In genomic region chr2:230330725-230331124, GRCh38 we compare ENCODE assay signal across 18 cellular contexts. TPM values are rescaled to one million over a fixed set of nuclear protein-coding genes. Genes with fewer than 3 reads are reported as not detected.
DNase-seq lines count a peak whose midpoint lies in the region; ATAC-seq, FAIRE-seq and TF ChIP-seq lines count a peak whose summit lies in the region.
"Had no signal": no experiment of that assay in that cellular context is flagged by ENCODE, and none has a peak within 500 bp of the region (broad histone marks: within the 10 kb centered on the region; RNA-seq: fewer than 3 reads in every experiment).

No MANE protein-coding gene starts in this region.

- H3K4me3 Mint-ChIP-seq in activated CD4-positive, alpha-beta T cell treated with anti-CD3 and anti-CD28 coated beads for 36 hours = no peak overlapping the region
- H3K4me3 Mint-ChIP-seq in natural killer cell = no peak overlapping the region

- H3K27ac ChIP-seq in K562 (ENCODE audit: extremely low read depth, low read depth, low read length) = no peak overlapping the region
- H3K27ac ChIP-seq: hepatocyte, tibial nerve had no signal

- H3K9me1 ChIP-seq in K562 (ENCODE audit: control insufficient read depth, insufficient read depth, low read length) = no peaks in the 10 kb centered on the region

- no peak for ATAC-seq in activated CD4-positive, alpha-beta T cell treated with anti-CD3 and anti-CD28 coated beads for 36 hours
- ATAC-seq in K562 (peak; percentile 55), natural killer cell (no peak)

- CTCF ChIA-PET in activated CD4-positive, alpha-beta T cell treated with anti-CD3 and anti-CD28 coated beads for 36 hours (lab: Charles Lee) = no interaction called here
- CTCF ChIA-PET in K562 (lab: Yijun Ruan, JAX; ENCODE audit: low intra/inter-chr PET ratio) = no interaction called here

- H3K27ac Mint-ChIP-seq in activated CD4-positive, alpha-beta T cell treated with anti-CD3 and anti-CD28 coated beads for 36 hours = peak overlapping the region; percentile 79
- H3K27ac Mint-ChIP-seq in natural killer cell = peak overlapping the region; percentile 98 to 99

- peak; percentile 70 for FAIRE-seq in K562 (lab: Jason Lieb, UNC)
- FAIRE-seq: A204.1, bronchial epithelial cell had no signal

- H3K4me2 ChIP-seq in K562 (ENCODE audit: insufficient read depth, low read length) = peak overlapping the region; percentile 44
- H3K4me2 ChIP-seq: hepatocyte had no signal

- in situ Hi-C loops in K562 (cut with MboI) = no loop called here

- H3K4me1 Mint-ChIP-seq in activated CD4-positive, alpha-beta T cell treated with anti-CD3 and anti-CD28 coated beads for 36 hours = peaks cover 74% of the 10 kb centered on the region
- peaks cover 83 to 86% of the 10 kb centered on the region in 2 donors for H3K4me1 Mint-ChIP-seq in natural killer cell

- H3K9me3 Mint-ChIP-seq in activated CD4-positive, alpha-beta T cell treated with anti-CD3 and anti-CD28 coated beads for 36 hours (ENCODE audit: low read depth) = no peaks in the 10 kb centered on the region
- no peaks in the 10 kb centered on the region for H3K9me3 Mint-ChIP-seq in natural killer cell

- DNase-seq in activated CD4-positive, alpha-beta T cell treated with anti-CD3 and anti-CD28 coated beads for 36 hours = no peak
- no peak for DNase-seq in activated CD4-positive, alpha-beta T cell treated with anti-CD3 and anti-CD28 coated beads for 4 hours
- DNase-seq in RPMI7951 (ENCODE audit: low read depth) (peak; percentile 76), K562 (ENCODE audit: extremely low read depth in 1 of 4, low spot score in 3 of 4) (peak in 2 of 4 experiments; percentile 28 to 65), natural killer cell (no peak), ureter (ENCODE audit: low spot score) (no peak), pons (ENCODE audit: low spot score) (no peak), cardiac septum (ENCODE audit: low spot score) (no peak)
- DNase-seq: activated CD8-positive, alpha-beta memory T cell treated with anti-CD3 and anti-CD28 coated beads, Interleukin-2, amount 50 U/mL, for 48 hours; Calu3; NCI-H1694 treated with DMSO at 0.1 percent for 48 hours; NCI-H526 treated with DMSO at 0.1 percent for 48 hours; RPMI8226 had no signal

- TF ChIP-seq RAD21 in K562 (CRISPR knock-in tag; conservative IDR thresholded peaks at IDR 0.05 in 1 of 2, IDR thresholded peaks at IDR 0.05 in 1 of 2) = no peak

- H4K20me1 ChIP-seq in K562 (replicated peaks; ENCODE audit: control insufficient read depth, insufficient read depth, low read length) = no peaks in the 10 kb centered on the region

- intact Hi-C loops in activated CD4-positive, alpha-beta T cell treated with anti-CD3 and anti-CD28 coated beads for 36 hours (cut with DNase I, micrococcal nuclease) = loop anchor here (2.0 to 5.0 kb wide), 2 partner anchors 18 to 467 kb away; no protein-coding TSS in a partner anchor
- intact Hi-C loops in K562 (cut with micrococcal nuclease) = loop anchor here (5.0 kb wide), 1 partner anchor 87 kb away; the partner anchor contains the start of gene SP100
- intact Hi-C loops in natural killer cell (cut with micrococcal nuclease) = no loop called here
- intact Hi-C loops in cardiac septum (cut with DNase I) = loop anchor here (10.0 kb wide), 1 partner anchor 64 kb away; no protein-coding TSS in a partner anchor

- H3K4me1 ChIP-seq in K562 (replicated peaks in 1 of 2; ENCODE audit: control insufficient read depth in 2 of 2, insufficient read depth in 2 of 2, low read length in 2 of 2) = peaks cover 8 to 21% of the 10 kb centered on the region in 2 experiments; a peak in 4 of 5 replicates

- no peaks in the 10 kb centered on the region for H3K36me3 ChIP-seq in K562 (ENCODE audit: control insufficient read depth, insufficient read depth, low read length)

- H3K4me3 ChIP-seq in K562 = no peak overlapping the region
- H3K4me3 ChIP-seq: hepatocyte, tibial nerve had no signal

- TF ChIP-seq POLR2A in K562 (conservative IDR thresholded peaks at IDR 0.05) = no peak

- H3K36me3 Mint-ChIP-seq in activated CD4-positive, alpha-beta T cell treated with anti-CD3 and anti-CD28 coated beads for 36 hours (ENCODE audit: low read depth) = peaks cover 59% of the 10 kb centered on the region
- peaks cover 39% of the 10 kb centered on the region for H3K36me3 Mint-ChIP-seq in natural killer cell

- no TSS peak for BruUV-seq in K562 (replicated peaks; lab: Mats Ljungman, UMichigan)

- H3K79me2 ChIP-seq in K562 (ENCODE audit: control insufficient read depth, insufficient read depth, low read length) = peaks cover 7% of the 10 kb centered on the region; the same call in 2 of the 3 replicates

- H3K27me3 Mint-ChIP-seq in activated CD4-positive, alpha-beta T cell treated with anti-CD3 and anti-CD28 coated beads for 36 hours = no peaks in the 10 kb centered on the region
- H3K27me3 Mint-ChIP-seq in natural killer cell (ENCODE audit: low read depth in 2 of 2) = no peaks in the 10 kb centered on the region

- TF ChIP-seq CTCF in K562 (IDR thresholded peaks at IDR 0.05 in 2 of 3, conservative IDR thresholded peaks at IDR 0.05 in 1 of 3; ENCODE audit: insufficient read depth in 2 of 3, low read depth in 1 of 3, low read length in 3 of 3) = no peak
- no peak for TF ChIP-seq CTCF in natural killer cell (IDR thresholded peaks at IDR 0.05)

- TF ChIP-seq EP300 in K562 (IDR thresholded peaks at IDR 0.05; ENCODE audit: low read length) = peak; percentile 29; the same call in 1 of the 2 replicates

- no peaks in the 10 kb centered on the region for H3K9me3 ChIP-seq in K562 (replicated peaks; ENCODE audit: control insufficient read depth, insufficient read depth, low read depth, low read length)
- H3K9me3 ChIP-seq: neutrophil, tibial nerve had no signal

- H3K27me3 ChIP-seq in K562 (ENCODE audit: control insufficient read depth in 2 of 2, insufficient read depth in 2 of 2, low read length in 2 of 2) = no peaks in the 10 kb centered on the region
- H3K27me3 ChIP-seq: hepatocyte, neutrophil, tibial nerve had no signal

- POLR2A ChIA-PET in activated CD4-positive, alpha-beta T cell treated with anti-CD3 and anti-CD28 coated beads for 36 hours (lab: Charles Lee) = no interaction called here
- POLR2A ChIA-PET in K562 (lab: Yijun Ruan, JAX) = no interaction called here

- H2AFZ ChIP-seq in K562 (ENCODE audit: low read depth, low read length) = no peak overlapping the region
- H2AFZ ChIP-seq: hepatocyte had no signal

- 2% methylated on average over 7 of the region's 7 CpGs for WGBS in K562 (ENCODE audit: insufficient coverage, low coverage, missing lambda C conversion rate)

- no peak overlapping the region for H3K9ac ChIP-seq in K562 (ENCODE audit: insufficient read depth in 1 of 2, low read depth in 2 of 2, low read length in 2 of 2)

TF ChIP-seq in K562, 482 proteins besides CTCF, POLR2A, EP300 and RAD21 (continues in another document):
- TF ChIP-seq DPF2 (IDR thresholded peaks at IDR 0.05) = peak; percentile 67; the same call in 1 of the 2 replicates
- peak; percentile 90 for TF ChIP-seq KDM1A (IDR thresholded peaks at IDR 0.05)
- TF ChIP-seq JUND (IDR thresholded peaks at IDR 0.05; ENCODE audit: borderline replicate concordance, low read depth, low read length) = peak; percentile 91
- peak; percentile 72; the same call in 1 of the 3 replicates for TF ChIP-seq JUND (tag; IDR thresholded peaks at IDR 0.05; ENCODE audit: borderline replicate concordance, low read depth, low read length)
- TF ChIP-seq LEF1 (IDR thresholded peaks at IDR 0.05) = no peak
- peak; percentile 35 for TF ChIP-seq CBFA2T2 (conservative IDR thresholded peaks at IDR 0.05)
- TF ChIP-seq HNRNPH1 (optimal IDR thresholded peaks at IDR 0.05; ENCODE audit: low read depth, low read length) = no peak
- peak; percentile 64 for TF ChIP-seq ARID1B (IDR thresholded peaks at IDR 0.05)
- TF ChIP-seq HDAC2 (IDR thresholded peaks at IDR 0.05) = peak; percentile 63; the same call in 1 of the 2 replicates
- TF ChIP-seq EZH2 (IDR thresholded peaks at IDR 0.05; ENCODE audit: borderline replicate concordance, low read depth, low read length) = no peak
- no peak for TF ChIP-seq ADNP (tag; IDR thresholded peaks at IDR 0.05)
- TF ChIP-seq ZNF277 (CRISPR knock-in tag; IDR thresholded peaks at IDR 0.05; ENCODE audit: borderline replicate concordance) = no peak
- TF ChIP-seq ZFP36 (IDR thresholded peaks at IDR 0.05; ENCODE audit: low read depth, low read length, partially characterized antibody) = no peak
- no peak for TF ChIP-seq NFIC (IDR thresholded peaks at IDR 0.05)

RNA-seq across cellular contexts. Expression of gene SP140L, which starts 3.7 kb away (rescaled TPM):
- total RNA-seq in activated CD4-positive, alpha-beta T cell treated with anti-CD3 and anti-CD28 coated beads for 36 hours = 10 to 100 TPM; 40.1 to 43.4 TPM
- total RNA-seq in RPMI7951 (2014; rRNA removed; shearing (Covaris generic)) = 9.0 and 15.1 TPM in 2 replicates
- total RNA-seq in K562 (2011; cell fraction: chromatin; rRNA removed; ENCODE audit: low replicate concordance) = 21.9 and 50.3 TPM in 2 replicates
- 9.3 and 13.0 TPM in 2 replicates for total RNA-seq in K562 (2011; cell fraction: nucleolus; rRNA removed)
- 19.9 and 20.3 TPM in 2 replicates for total RNA-seq in K562 (2011; cell fraction: nucleoplasm; rRNA removed)
- total RNA-seq in K562 (2014; rRNA removed) (5.9 and 6.6 TPM in 2 replicates), K562 (2014; rRNA removed; fragmentation: Illumina TruSeq; extraction: Trizol) (13.6 and 16.3 TPM in 2 replicates), K562 (2015; rRNA removed; fragmentation: Illumina TruSeq; extraction: Trizol) (10.7 and 12.5 TPM in 2 replicates), K562 (2021) (11.3 and 11.8 TPM in 2 replicates), natural killer cell (10 to 100 TPM; 58.4 to 92.6 (median 73.4) TPM), ureter (39.0 TPM), cardiac septum (4.0 TPM)
- polyA plus RNA-seq in K562 (2011; rRNA removed) (10.1 and 10.2 TPM in 2 replicates), K562 (2014; fragmentation: Illumina TruSeq; extraction: Trizol) (14.4 and 15.5 TPM in 2 replicates), K562 (2014; fragmentation: Nextera tagmentation; extraction: Ambion mirVana) (1 to 10 TPM; 4.0 to 7.1 TPM), K562 (2014; rRNA removed) (12.6 and 13.3 TPM in 2 replicates)
- polyA plus RNA-seq in K562 (2011; cell fraction: cytosol; rRNA removed) = 4.7 and 6.7 TPM in 2 replicates
- polyA plus RNA-seq in K562 (2011; cell fraction: nucleus; rRNA removed) = 31.3 and 32.7 TPM in 2 replicates
- polyA plus RNA-seq in K562 (2012) = 10.9 and 23.3 TPM in 2 replicates
- polyA minus RNA-seq in K562 (2011; rRNA and poly(A)+ RNA removed) = 10.2 and 11.1 TPM in 2 replicates
- 1.6 and 3.3 TPM in 2 replicates for polyA minus RNA-seq in K562 (2011; cell fraction: cytosol; rRNA and poly(A)+ RNA removed)
- 12.9 and 24.1 TPM in 2 replicates for polyA minus RNA-seq in K562 (2011; cell fraction: nucleus; rRNA and poly(A)+ RNA removed)
